8 cellular contexts compared by ENCODE assay signal in the genomic region with DNA sequence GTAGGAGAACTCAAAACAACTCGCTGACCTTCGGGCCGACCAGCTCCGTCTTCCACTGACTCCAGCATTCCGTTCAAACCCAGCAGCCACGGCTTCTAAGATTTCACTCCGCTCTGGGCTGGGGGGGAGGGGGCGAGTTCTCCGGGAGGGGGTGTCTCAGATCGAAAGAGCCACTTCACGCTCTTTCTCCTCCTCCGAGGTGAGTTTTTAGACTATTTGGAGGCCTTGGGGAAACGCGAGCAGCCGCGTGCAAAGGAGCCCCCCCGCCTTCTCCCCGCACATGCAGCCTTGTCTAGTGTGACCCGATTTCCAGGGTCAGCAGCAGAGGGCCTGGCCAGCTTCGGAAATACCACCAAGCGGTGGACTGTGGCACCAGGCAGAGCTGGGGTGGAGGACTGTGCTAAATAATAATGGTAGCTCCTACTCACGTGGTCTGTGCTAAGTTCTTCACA.
DNase-seq lines count a peak whose midpoint lies in the region; ATAC-seq and TF ChIP-seq lines count a peak whose summit lies in the region.

No MANE protein-coding gene starts in this region.

- no peak for TF ChIP-seq POLR2A in gastroesophageal sphincter (IDR thresholded peaks at IDR 0.05)

- H3K27ac ChIP-seq in cardiac muscle cell (peak overlapping the region; percentile 85), gastroesophageal sphincter (peak overlapping the region; percentile 85 to 95 (median 92))

- intact Hi-C loops in cardiac septum (cut with DNase I), result loop anchor here (5.0 kb wide), 2 partner anchors 90 to 165 kb away; no protein-coding TSS in a partner anchor

- no peak for TF ChIP-seq CTCF in cardiac muscle cell (IDR thresholded peaks at IDR 0.05; ENCODE audit: low read depth, low read length)
- TF ChIP-seq CTCF in gastroesophageal sphincter (IDR thresholded peaks at IDR 0.05), result no peak

- peaks cover 28% of the 10 kb centered on the region for H3K4me1 Mint-ChIP-seq in activated CD4-positive, alpha-beta memory T cell treated with anti-CD3 and anti-CD28 coated beads, Interleukin-2, amount 10 ng/mL, durations not matched to agents 7 days and 5 days

- H3K36me3 ChIP-seq in cardiac muscle cell, result no peaks in the 10 kb centered on the region
- no peaks in the 10 kb centered on the region for H3K36me3 ChIP-seq in gastroesophageal sphincter

- H3K4me3 ChIP-seq in cardiac muscle cell (peak overlapping the region; percentile 44), gastroesophageal sphincter (peak overlapping the region; percentile 59 to 68)

- POLR2A ChIA-PET in activated CD4-positive, alpha-beta memory T cell treated with anti-CD3 and anti-CD28 coated beads, Interleukin-2, amount 10 ng/mL, durations not matched to agents 7 days and 5 days (lab: Charles Lee), result interaction anchor here (0.6 to 16.9 kb wide), 27 partner anchors 7 to 1372 kb away, joined by 3 to 387 read pairs (median 3); a partner anchor contains a TSS

- TF ChIP-seq EP300 in gastroesophageal sphincter (IDR thresholded peaks at IDR 0.05), result no peak

- CTCF ChIA-PET in activated CD4-positive, alpha-beta memory T cell treated with anti-CD3 and anti-CD28 coated beads, Interleukin-2, amount 10 ng/mL, durations not matched to agents 7 days and 5 days (lab: Charles Lee), result interaction anchor here (1.3 to 1.8 kb wide), 2 partner anchors 9 to 291 kb away, joined by 3 to 6 read pairs; no protein-coding TSS in a partner anchor

- peak; percentile 5 for ATAC-seq in gastroesophageal sphincter
- no peak for ATAC-seq in HG02981 (IDR thresholded peaks at IDR 0.05; ENCODE audit: unreplicated experiment)
- ATAC-seq in GM18909 (IDR thresholded peaks at IDR 0.05; ENCODE audit: poor library complexity, unreplicated experiment), result no peak

- no peaks in the 10 kb centered on the region for H3K27me3 Mint-ChIP-seq in activated CD4-positive, alpha-beta memory T cell treated with anti-CD3 and anti-CD28 coated beads, Interleukin-2, amount 10 ng/mL, durations not matched to agents 7 days and 5 days

- H3K4me1 ChIP-seq in cardiac muscle cell (ENCODE audit: low read depth) (peaks cover 11% of the 10 kb centered on the region), gastroesophageal sphincter (peaks cover 0 to 26% (median 0%) of the 10 kb centered on the region in 3 donors)

- H3K27ac Mint-ChIP-seq in activated CD4-positive, alpha-beta memory T cell treated with anti-CD3 and anti-CD28 coated beads, Interleukin-2, amount 10 ng/mL, durations not matched to agents 7 days and 5 days, result peak overlapping the region; percentile 97

- 0% methylated on average over 1 of the region's 22 CpGs; no CpG with 5 or more reads in 1 of the 2 donors for WGBS in gastroesophageal sphincter (ENCODE audit: low coverage in 1 of 2), 2 donors

- no peaks in the 10 kb centered on the region for H3K36me3 Mint-ChIP-seq in activated CD4-positive, alpha-beta memory T cell treated with anti-CD3 and anti-CD28 coated beads, Interleukin-2, amount 10 ng/mL, durations not matched to agents 7 days and 5 days (ENCODE audit: low read depth)

- peak in 1 of 2 donors; percentile 50 for DNase-seq in cardiac muscle cell (ENCODE audit: low read depth in 1 of 2, low spot score in 1 of 2)
- DNase-seq in cardiac septum (ENCODE audit: low spot score), result no peak
- DNase-seq in activated CD4-positive, alpha-beta memory T cell treated with anti-CD3 and anti-CD28 coated beads, Interleukin-2, amount 10 ng/mL, durations not matched to agents 7 days and 5 days, result no peak
- DNase-seq in retina, result peak; percentile 57
- DNase-seq in HuH-7.5 (ENCODE audit: low spot score), result no peak

- no peaks in the 10 kb centered on the region for H3K27me3 ChIP-seq in cardiac muscle cell
- no peaks in the 10 kb centered on the region for H3K27me3 ChIP-seq in gastroesophageal sphincter

- peaks cover 3% of the 10 kb centered on the region for H3K9me3 Mint-ChIP-seq in activated CD4-positive, alpha-beta memory T cell treated with anti-CD3 and anti-CD28 coated beads, Interleukin-2, amount 10 ng/mL, durations not matched to agents 7 days and 5 days

- H3K4me3 Mint-ChIP-seq in activated CD4-positive, alpha-beta memory T cell treated with anti-CD3 and anti-CD28 coated beads, Interleukin-2, amount 10 ng/mL, durations not matched to agents 7 days and 5 days, result peak overlapping the region; percentile 83

- H3K9me3 ChIP-seq in cardiac muscle cell (ENCODE audit: low read depth), result no peaks in the 10 kb centered on the region
- no peaks in the 10 kb centered on the region for H3K9me3 ChIP-seq in gastroesophageal sphincter
